18 cellular contexts compared by ENCODE assay signal in genomic region chr22:22772396-22772795, GRCh38.
DNase-seq lines count a peak whose midpoint lies in the region; ATAC-seq, FAIRE-seq and TF ChIP-seq lines count a peak whose summit lies in the region.
"Had no signal": no experiment of that assay in that cellular context is flagged by ENCODE, and none has a peak within 500 bp of the region (broad histone marks: within the 10 kb centered on the region; RNA-seq: fewer than 3 reads in every experiment).

No MANE protein-coding gene starts in this region.

- peak; percentile 30 for FAIRE-seq in urothelium cell line (lab: Jason Lieb, UNC)
- FAIRE-seq: HepG2 had no signal

- H3K36me3 ChIP-seq in Caco-2 (ENCODE audit: control insufficient read depth, insufficient read depth, low read length) = no peaks in the 10 kb centered on the region

- H3K27me3 Mint-ChIP-seq in Caco-2 (ENCODE audit: insufficient read depth, unreplicated experiment) (peaks cover 3% of the 10 kb centered on the region), WTC11 (ENCODE audit: low read depth) (peaks cover 99% of the 10 kb centered on the region)

- peak overlapping the region; percentile 45 for H3K27ac Mint-ChIP-seq in Caco-2 (ENCODE audit: unreplicated experiment)
- H3K27ac Mint-ChIP-seq in WTC11 = no peak overlapping the region
- H3K27ac Mint-ChIP-seq: B cell, H9 had no signal

- H3K4me1 Mint-ChIP-seq in Caco-2 (ENCODE audit: low read depth, unreplicated experiment) (no peaks in the 10 kb centered on the region), WTC11 (no peaks in the 10 kb centered on the region)
- H3K4me1 Mint-ChIP-seq: H9 had no signal

- POLR2A ChIA-PET in Caco-2 (lab: Charles Lee) (no interaction called here), WTC11 (lab: Charles Lee) (no interaction called here)

- H3K4me1 ChIP-seq in Caco-2 (no peaks in the 10 kb centered on the region), foreskin keratinocyte (no peaks in the 10 kb centered on the region)

- H3K4me3 Mint-ChIP-seq in Caco-2 (ENCODE audit: unreplicated experiment) = no peak overlapping the region
- H3K4me3 Mint-ChIP-seq in WTC11 = no peak overlapping the region
- H3K4me3 Mint-ChIP-seq: B cell, H9 had no signal

- H3K36me3 Mint-ChIP-seq in Caco-2 (ENCODE audit: insufficient read depth, unreplicated experiment) (no peaks in the 10 kb centered on the region), WTC11 (no peaks in the 10 kb centered on the region)

- H3K27me3 ChIP-seq in Caco-2 (replicated peaks; ENCODE audit: control insufficient read depth, insufficient read depth, low read length) = no peaks in the 10 kb centered on the region
- H3K27me3 ChIP-seq in foreskin keratinocyte = peaks cover 2% of the 10 kb centered on the region

- no peak overlapping the region for H3K4me3 ChIP-seq in Caco-2 (ENCODE audit: low read depth, low read length)

- H3K9me3 Mint-ChIP-seq in Caco-2 (ENCODE audit: unreplicated experiment) = no peaks in the 10 kb centered on the region
- no peaks in the 10 kb centered on the region for H3K9me3 Mint-ChIP-seq in WTC11
- H3K9me3 Mint-ChIP-seq: H9 had no signal

- DNase-seq in Caco-2 = no peak
- DNase-seq in WTC11 (ENCODE audit: low spot score) = no peak
- DNase-seq in islet precursor cell = peak; percentile 42
- no peak for DNase-seq in urothelium cell line (ENCODE audit: low spot score)
- DNase-seq in stimulated activated CD4-positive, alpha-beta T cell treated with anti-CD3 and anti-CD28 coated beads, Interleukin-4, amount 100 ng/mL, for 4 hours = no peak
- DNase-seq in HCEC 1CT = no peak
- no peak for DNase-seq in foreskin keratinocyte
- DNase-seq: ACHN, DMS153, H9, Karpas-422, MM.1S, NCI-H1417, NCI-H1930, NCI-H2171 treated with DMSO at 0.1 percent for 48 hours, NCI-H82 had no signal

- BruUV-seq in Caco-2 (replicated peaks; lab: Mats Ljungman, UMichigan) = no TSS peak

- no peaks in the 10 kb centered on the region for H3K9me3 ChIP-seq in Caco-2

- TF ChIP-seq CTCF in Caco-2 (IDR thresholded peaks at IDR 0.05; ENCODE audit: insufficient read depth in 1 of 2, low read depth in 1 of 2, low read length in 1 of 2, severe bottlenecking in 1 of 2, unreplicated experiment in 1 of 2) = peak in 1 of 2 experiments; percentile 12
- no peak for TF ChIP-seq CTCF in WTC11 (IDR thresholded peaks at IDR 0.05)
- no peak for TF ChIP-seq CTCF in foreskin keratinocyte (conservative IDR thresholded peaks at IDR 0.05)

- intact Hi-C loops in Caco-2 (cut with micrococcal nuclease; ENCODE audit: unreplicated experiment) = no loop called here

- no peak overlapping the region for H3K27ac ChIP-seq in foreskin keratinocyte

- ATAC-seq in WTC11 (peak; percentile 42), foreskin keratinocyte (no peak)
- ATAC-seq: HepG2 had no signal

- CTCF ChIA-PET in Caco-2 (lab: Charles Lee) = interaction anchor here (0.6 to 3.0 kb wide), 6 partner anchors 14 to 916 kb away, joined by 3 to 22 read pairs (median 4); no protein-coding TSS in a partner anchor
- CTCF ChIA-PET in WTC11 (lab: Charles Lee) = interaction anchor here (0.6 to 5.7 kb wide), 8 partner anchors 14 to 596 kb away, joined by 3 to 125 read pairs (median 13); no protein-coding TSS in a partner anchor

TF ChIP-seq in WTC11, 78 proteins besides CTCF, POLR2A, EP300 and RAD21:
- TF ChIP-seq GABPB1 (CRISPR knock-in tag; IDR thresholded peaks at IDR 0.05) (no peak), HMGXB4 (CRISPR knock-in tag; IDR thresholded peaks at IDR 0.05) (no peak), JAZF1 (CRISPR knock-in tag; IDR thresholded peaks at IDR 0.05) (no peak), PRRX2 (CRISPR knock-in tag; IDR thresholded peaks at IDR 0.05) (no peak), USF2 (CRISPR knock-in tag; IDR thresholded peaks at IDR 0.05) (no peak)
